In genomic region chr16:50833929-50834328, GRCh38 we compare ENCODE assay signal across 18 cellular contexts.
DNase-seq lines count a peak whose midpoint lies in the region; TF ChIP-seq lines count a peak whose summit lies in the region.
"Had no signal": no experiment of that assay in that cellular context is flagged by ENCODE, and none has a peak within 500 bp of the region (broad histone marks: within the 10 kb centered on the region; RNA-seq: fewer than 3 reads in every experiment).

No MANE protein-coding gene starts in this region.

- H3K36me3 ChIP-seq in endodermal cell (ENCODE audit: control insufficient read depth, insufficient read depth, low read length) (no peaks in the 10 kb centered on the region), HAP-1 (replicated peaks) (no peaks in the 10 kb centered on the region)

- H3K36me3 Mint-ChIP-seq in type B pancreatic cell (no peaks in the 10 kb centered on the region), endodermal cell (ENCODE audit: low read depth) (no peaks in the 10 kb centered on the region)
- H3K36me3 Mint-ChIP-seq: CD14-positive monocyte; CD8-positive, alpha-beta T cell; IgD-negative memory B cell had no signal

- H3K27ac Mint-ChIP-seq in type B pancreatic cell = no peak overlapping the region
- no peak overlapping the region for H3K27ac Mint-ChIP-seq in endodermal cell
- H3K27ac Mint-ChIP-seq: CD14-positive monocyte; CD8-positive, alpha-beta T cell; GM23338; IgD-negative memory B cell had no signal

- H3K27ac ChIP-seq in cingulate gyrus (ENCODE audit: low read depth, low read length) (peak overlapping the region; percentile 100), endodermal cell (ENCODE audit: low read depth, low read length) (no peak overlapping the region)
- H3K27ac ChIP-seq: A549 had no signal

- no peak overlapping the region for H3K4me3 ChIP-seq in endodermal cell (ENCODE audit: low read length)
- no peak overlapping the region for H3K4me3 ChIP-seq in HAP-1
- H3K4me3 ChIP-seq: A549, GM23338 had no signal

- no peaks in the 10 kb centered on the region for H3K4me1 Mint-ChIP-seq in type B pancreatic cell (ENCODE audit: unreplicated experiment)
- H3K4me1 Mint-ChIP-seq in endodermal cell = peaks cover 4% of the 10 kb centered on the region
- H3K4me1 Mint-ChIP-seq: CD14-positive monocyte, GM23338, IgD-negative memory B cell had no signal

- H3K9ac ChIP-seq in endodermal cell (ENCODE audit: extremely low read depth, low read length, poor library complexity, severe bottlenecking) = no peak overlapping the region

- no peak for TF ChIP-seq CTCF in type B pancreatic cell (conservative IDR thresholded peaks at IDR 0.05)
- no peak for TF ChIP-seq CTCF in endodermal cell (conservative IDR thresholded peaks at IDR 0.05)

- H3K27me3 Mint-ChIP-seq in type B pancreatic cell (peaks cover 8% of the 10 kb centered on the region), endodermal cell (ENCODE audit: insufficient read depth) (no peaks in the 10 kb centered on the region)

- H3K4me1 ChIP-seq in endodermal cell (ENCODE audit: control insufficient read depth, insufficient read depth, low read length) (no peaks in the 10 kb centered on the region), HAP-1 (peaks cover 8% of the 10 kb centered on the region)
- H3K4me1 ChIP-seq: A549 had no signal

- whole genome bisulfite sequencing in endodermal cell (ENCODE audit: insufficient coverage in 1 of 2, insufficient read length in 1 of 2), 2 experiments = 90 to 91% methylated on average over 3 of the region's 3 CpGs

- H3K9me3 ChIP-seq in endodermal cell (ENCODE audit: control insufficient read depth, low read length) = peaks cover 9% of the 10 kb centered on the region
- no peaks in the 10 kb centered on the region for H3K9me3 ChIP-seq in HAP-1
- H3K9me3 ChIP-seq: A549 had no signal

- H3K9me3 Mint-ChIP-seq in type B pancreatic cell = no peaks in the 10 kb centered on the region
- H3K9me3 Mint-ChIP-seq in endodermal cell = peaks cover 5% of the 10 kb centered on the region

- H3K27me3 ChIP-seq in endodermal cell (ENCODE audit: control insufficient read depth, insufficient read depth, low read length, poor library complexity, severe bottlenecking) = no peaks in the 10 kb centered on the region
- no peaks in the 10 kb centered on the region for H3K27me3 ChIP-seq in HAP-1 (ENCODE audit: low read depth)

- H3K4me3 Mint-ChIP-seq in type B pancreatic cell (no peak overlapping the region), endodermal cell (no peak overlapping the region)
- H3K4me3 Mint-ChIP-seq: CD14-positive monocyte; CD8-positive, alpha-beta T cell; GM23338; IgD-negative memory B cell had no signal

- peak; percentile 18 for DNase-seq in ecto neural progenitor cell (ENCODE audit: low spot score)
- DNase-seq in mesenteric fat pad (ENCODE audit: low spot score) = peak; percentile 11
- DNase-seq in type B pancreatic cell (ENCODE audit: extremely low spot score, unreplicated experiment) = peak; percentile 25
- DNase-seq in activated CD4-positive, alpha-beta T cell treated with anti-CD3 and anti-CD28 coated beads for 48 hours = no peak
- no peak for DNase-seq in endodermal cell
- no peak for DNase-seq in HAP-1 (ENCODE audit: low spot score in 2 of 2)
- DNase-seq in GM19238 (ENCODE audit: insufficient read length, low spot score) = no peak
- DNase-seq: COR-L47, DMS153, DMS79 treated with DMSO at 0.1 percent for 48 hours, GDM1, H7 had no signal

- in situ Hi-C loops in HAP-1 (cut with MboI; ENCODE audit: low sequenced_read_pairs) = no loop called here

Comparison
In these comparisons a context has a peak if more than half of its experiments do, and no peak if none do; other contexts are left out.
1. DNase-seq: peak in ecto neural progenitor cell (single experiment), mesenteric fat pad (single experiment) and type B pancreatic cell (single experiment); none in activated CD4-positive, alpha-beta T cell treated with anti-CD3 and anti-CD28 coated beads for 48 hours (single experiment), endodermal cell (single experiment), HAP-1 (0 of 2) and GM19238 (single experiment).